Comparison of ENCODE assay signal across 8 cellular contexts in the genomic region with DNA sequence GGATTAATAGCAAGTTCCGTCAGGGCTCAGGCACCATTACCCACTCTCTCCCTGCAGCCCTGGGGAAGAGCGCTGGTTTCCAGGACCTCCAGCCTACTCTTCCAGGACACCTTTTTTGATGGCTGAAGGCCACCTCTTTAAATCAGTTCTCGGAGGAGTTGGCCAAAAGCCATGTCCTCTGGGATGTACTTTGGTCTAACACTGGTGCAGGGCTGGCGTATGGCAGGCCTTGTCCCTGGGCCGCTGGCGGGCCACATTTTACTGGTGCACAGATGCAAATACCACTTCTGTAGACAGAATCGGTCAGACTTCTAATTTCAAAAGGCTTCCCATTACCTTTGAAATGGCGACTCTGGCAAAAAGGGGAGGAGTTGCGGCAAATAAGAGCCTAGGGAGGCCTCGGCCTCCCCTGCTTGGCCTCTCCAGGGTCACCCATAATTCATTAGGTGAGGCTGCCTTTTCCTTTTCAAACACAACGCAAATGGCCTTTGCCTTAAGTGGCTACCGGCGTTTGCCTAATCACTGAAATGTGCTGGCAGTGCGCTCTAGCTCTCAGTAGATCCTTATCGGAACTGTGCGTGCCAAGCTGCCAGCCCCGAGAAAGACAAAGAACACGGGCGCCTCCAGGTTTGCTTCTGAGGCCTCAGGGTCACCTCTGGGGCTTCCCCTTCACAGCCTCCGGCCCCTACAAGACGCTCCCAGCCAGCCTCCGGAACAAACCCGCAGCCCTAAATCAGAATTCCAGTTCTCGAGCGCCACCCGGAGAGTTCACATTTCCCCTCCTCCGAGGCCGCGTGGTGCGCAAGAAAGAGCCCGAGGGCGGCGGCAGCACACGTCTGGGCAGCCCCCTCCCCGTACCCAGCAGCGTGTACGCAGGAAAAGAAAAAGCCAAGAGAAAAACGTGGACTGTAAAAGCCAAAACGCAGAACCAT.
A peak's percentile ranks its signal among the peaks of the same experiment; 100 is the strongest.
DNase-seq lines count a peak whose midpoint lies in the region; ATAC-seq and TF ChIP-seq lines count a peak whose summit lies in the region.

No MANE protein-coding gene starts in this region.

- no peaks in the 10 kb centered on the region for H3K9me3 ChIP-seq in Caco-2
- H3K9me3 ChIP-seq in WERI-Rb-1 (ENCODE audit: severe bottlenecking) = peaks cover 17% of the 10 kb centered on the region
- H3K9me3 ChIP-seq in naive thymus-derived CD4-positive, alpha-beta T cell (ENCODE audit: control insufficient read depth in 2 of 3, low read length in 3 of 3) = no peaks in the 10 kb centered on the region

- ATAC-seq in naive thymus-derived CD4-positive, alpha-beta T cell = no peak

- H4K20me1 ChIP-seq in KMS-11 (ENCODE audit: insufficient read depth) = no peaks in the 10 kb centered on the region

- H3K27me3 Mint-ChIP-seq in Caco-2 (ENCODE audit: insufficient read depth, unreplicated experiment) (no peaks in the 10 kb centered on the region), type B pancreatic cell (peaks cover 7% of the 10 kb centered on the region)
- H3K27me3 Mint-ChIP-seq in naive thymus-derived CD4-positive, alpha-beta T cell = no peaks in the 10 kb centered on the region

- H3K27ac Mint-ChIP-seq in Caco-2 (ENCODE audit: unreplicated experiment) (peak overlapping the region; percentile 93), type B pancreatic cell (peak overlapping the region; percentile 94)
- H3K27ac Mint-ChIP-seq in naive thymus-derived CD4-positive, alpha-beta T cell = peak overlapping the region; percentile 96 to 99 (median 98)

- peaks cover 47% of the 10 kb centered on the region for H3K79me2 ChIP-seq in KMS-11 (ENCODE audit: insufficient read depth, low read depth)

- TF ChIP-seq CTCF in Caco-2 (IDR thresholded peaks at IDR 0.05; ENCODE audit: insufficient read depth in 1 of 2, low read depth in 1 of 2, low read length in 1 of 2, severe bottlenecking in 1 of 2, unreplicated experiment in 1 of 2) = peak in 1 of 2 experiments; percentile 19
- 0 out of 2 replicates have a peak, but pooled peaks have one; percentile 0 for TF ChIP-seq CTCF in KMS-11 (conservative IDR thresholded peaks at IDR 0.05; ENCODE audit: low read depth, low read length)
- TF ChIP-seq CTCF in WERI-Rb-1 (IDR thresholded peaks at IDR 0.05; ENCODE audit: low read depth, low read length) = no peak
- no peak for TF ChIP-seq CTCF in coronary artery (IDR thresholded peaks at IDR 0.05)
- no peak for TF ChIP-seq CTCF in type B pancreatic cell (conservative IDR thresholded peaks at IDR 0.05)

- peak overlapping the region; percentile 99 for H3K27ac ChIP-seq in KMS-11
- peak overlapping the region; percentile 96 for H3K27ac ChIP-seq in WERI-Rb-1
- H3K27ac ChIP-seq in coronary artery = peak overlapping the region; percentile 80 to 97
- peak overlapping the region; percentile 98 for H3K27ac ChIP-seq in naive thymus-derived CD4-positive, alpha-beta T cell (ENCODE audit: low read depth, low read length)

- H3K36me3 ChIP-seq in Caco-2 (ENCODE audit: control insufficient read depth, insufficient read depth, low read length) (no peaks in the 10 kb centered on the region), KMS-11 (ENCODE audit: insufficient read depth) (no peaks in the 10 kb centered on the region), WERI-Rb-1 (no peaks in the 10 kb centered on the region; the same call in 1 of the 2 replicates)
- H3K36me3 ChIP-seq in naive thymus-derived CD4-positive, alpha-beta T cell (ENCODE audit: control insufficient read depth in 2 of 3, insufficient read depth in 3 of 3, low read length in 3 of 3) = no peaks in the 10 kb centered on the region

- H3K4me1 ChIP-seq in Caco-2 (peaks cover 15% of the 10 kb centered on the region), KMS-11 (ENCODE audit: low read depth, poor library complexity, severe bottlenecking) (peaks cover 20% of the 10 kb centered on the region)
- peaks cover 17 to 20% of the 10 kb centered on the region in 2 donors for H3K4me1 ChIP-seq in naive thymus-derived CD4-positive, alpha-beta T cell (ENCODE audit: control insufficient read depth in 2 of 2, insufficient read depth in 2 of 2, low read length in 2 of 2)

- H3K4me1 Mint-ChIP-seq in Caco-2 (ENCODE audit: low read depth, unreplicated experiment) (no peaks in the 10 kb centered on the region), type B pancreatic cell (ENCODE audit: unreplicated experiment) (peaks cover 26% of the 10 kb centered on the region)
- peaks cover 7 to 55% (median 43%) of the 10 kb centered on the region in 7 donors for H3K4me1 Mint-ChIP-seq in naive thymus-derived CD4-positive, alpha-beta T cell

- intact Hi-C loops in Caco-2 (cut with micrococcal nuclease; ENCODE audit: unreplicated experiment) = loop anchor here (1.0 to 5.0 kb wide), 5 partner anchors 93 to 298 kb away; no protein-coding TSS in a partner anchor
- intact Hi-C loops in naive thymus-derived CD4-positive, alpha-beta T cell (cut with micrococcal nuclease) = loop anchor here (2.0 to 10.0 kb wide), 9 partner anchors 33 to 1372 kb away; a partner anchor contains a TSS

- no TSS peak for BruUV-seq in Caco-2 (replicated peaks; lab: Mats Ljungman, UMichigan)

- H3K36me3 Mint-ChIP-seq in Caco-2 (ENCODE audit: insufficient read depth, unreplicated experiment) = peaks cover 4% of the 10 kb centered on the region
- no peaks in the 10 kb centered on the region for H3K36me3 Mint-ChIP-seq in naive thymus-derived CD4-positive, alpha-beta T cell
- H3K36me3 Mint-ChIP-seq in type B pancreatic cell = peaks cover 4% of the 10 kb centered on the region

- no peaks in the 10 kb centered on the region for H3K27me3 ChIP-seq in Caco-2 (replicated peaks; ENCODE audit: control insufficient read depth, insufficient read depth, low read length)
- H3K27me3 ChIP-seq in KMS-11 (ENCODE audit: insufficient read depth, low read depth) = no peaks in the 10 kb centered on the region
- peaks cover 72% of the 10 kb centered on the region for H3K27me3 ChIP-seq in WERI-Rb-1 (ENCODE audit: insufficient read depth, low read depth, severe bottlenecking)
- no peaks in the 10 kb centered on the region for H3K27me3 ChIP-seq in naive thymus-derived CD4-positive, alpha-beta T cell (ENCODE audit: control insufficient read depth in 2 of 2, insufficient read depth in 2 of 2, low read length in 2 of 2)

- H3K4me3 ChIP-seq in Caco-2 (ENCODE audit: low read depth, low read length) (peak overlapping the region; percentile 59), KMS-11 (IDR thresholded peaks at IDR 0.05; ENCODE audit: insufficient read depth, low read depth, low read length) (no peak overlapping the region), WERI-Rb-1 (ENCODE audit: low read depth, low read length) (peak overlapping the region; percentile 46), coronary artery (peak overlapping the region; percentile 77)
- H3K4me3 ChIP-seq in naive thymus-derived CD4-positive, alpha-beta T cell (ENCODE audit: low read length) = peak overlapping the region; percentile 73

- CTCF ChIA-PET in Caco-2 (lab: Charles Lee) = interaction anchor here (0.6 kb wide), 1 partner anchor 295 kb away, joined by 3 read pairs; no protein-coding TSS in a partner anchor
- CTCF ChIA-PET in naive thymus-derived CD4-positive, alpha-beta T cell (lab: Charles Lee) = no interaction called here

- DNase-seq in Caco-2 (peak; percentile 55 to 78), WERI-Rb-1 (peak; percentile 40), coronary artery (ENCODE audit: low spot score) (no peak), type B pancreatic cell (ENCODE audit: extremely low spot score, unreplicated experiment) (no peak), NCI-H1436 (lab: John Stamatoyannopoulos, UW) (no peak), Ammon's horn (ENCODE audit: low spot score) (no peak)
- peak in 4 of 9 donors; percentile 42 to 64 (median 48) for DNase-seq in naive thymus-derived CD4-positive, alpha-beta T cell

- POLR2A ChIA-PET in Caco-2 (lab: Charles Lee) = interaction anchor here (0.6 kb wide), 1 partner anchor 294 kb away, joined by 7 read pairs; no protein-coding TSS in a partner anchor
- POLR2A ChIA-PET in naive thymus-derived CD4-positive, alpha-beta T cell (lab: Charles Lee) = interaction anchor here (1.0 to 8.7 kb wide), 9 partner anchors 19 to 97 kb away, joined by 3 to 116 read pairs (median 10); a partner anchor contains a TSS

- no peak overlapping the region; the same call in 1 of the 2 replicates for H2AFZ ChIP-seq in KMS-11 (ENCODE audit: low read depth)

- peak overlapping the region; percentile 96 for H3K9ac ChIP-seq in KMS-11

- peak overlapping the region; percentile 87 for H3K4me3 Mint-ChIP-seq in Caco-2 (ENCODE audit: unreplicated experiment)
- peak overlapping the region; percentile 89 to 95 (median 90) for H3K4me3 Mint-ChIP-seq in naive thymus-derived CD4-positive, alpha-beta T cell
- peak overlapping the region; percentile 89 for H3K4me3 Mint-ChIP-seq in type B pancreatic cell

- peak overlapping the region; percentile 81 for H3K4me2 ChIP-seq in KMS-11

- H3K9me3 Mint-ChIP-seq in Caco-2 (ENCODE audit: unreplicated experiment) = no peaks in the 10 kb centered on the region
- peaks cover 0 to 5% (median 0%) of the 10 kb centered on the region in 11 donors for H3K9me3 Mint-ChIP-seq in naive thymus-derived CD4-positive, alpha-beta T cell
- no peaks in the 10 kb centered on the region for H3K9me3 Mint-ChIP-seq in type B pancreatic cell

Comparison
In these comparisons a context has a peak if more than half of its experiments do, and no peak if none do; other contexts are left out.
1. DNase-seq: peak in Caco-2 (2 of 2) and WERI-Rb-1 (single experiment); none in coronary artery (single experiment), type B pancreatic cell (single experiment), NCI-H1436 (single experiment) and Ammon's horn (single experiment).
2. Peak in every context shown above with its lines, with median percentiles within 50 percentile points of each other: H3K27ac Mint-ChIP-seq, H3K4me3 Mint-ChIP-seq and H3K27ac ChIP-seq.